18 cellular contexts compared by ENCODE assay signal in the genomic region with DNA sequence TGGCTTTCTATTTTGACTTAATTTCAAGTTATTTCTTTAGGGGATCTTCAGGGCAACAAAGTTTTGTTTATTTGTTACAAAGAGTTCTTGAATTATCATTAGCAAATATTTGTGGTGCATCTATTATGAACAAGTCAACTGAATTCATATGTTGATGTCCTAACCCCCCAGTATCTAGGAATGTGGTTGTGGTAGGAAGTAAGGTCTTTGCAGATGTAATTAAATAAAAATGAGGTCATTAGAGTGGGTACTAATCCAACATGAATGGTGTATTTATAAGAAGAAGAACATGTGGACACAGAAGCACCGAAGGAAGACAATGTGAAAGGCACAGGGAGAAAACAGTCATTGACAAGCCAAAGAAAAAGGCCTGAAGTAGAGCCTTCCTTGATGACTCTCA.
DNase-seq lines count a peak whose midpoint lies in the region; ATAC-seq and TF ChIP-seq lines count a peak whose summit lies in the region.
"Had no signal": no experiment of that assay in that cellular context is flagged by ENCODE, and none has a peak within 500 bp of the region (broad histone marks: within the 10 kb centered on the region; RNA-seq: fewer than 3 reads in every experiment).

No MANE protein-coding gene starts in this region.

- H3K36me3 Mint-ChIP-seq in glutamatergic neuron (ENCODE audit: unreplicated experiment): no peaks in the 10 kb centered on the region
- no peaks in the 10 kb centered on the region for H3K36me3 Mint-ChIP-seq in effector memory CD8-positive, alpha-beta T cell (ENCODE audit: insufficient read depth)
- H3K36me3 Mint-ChIP-seq: CD14-positive monocyte; CD4-positive, alpha-beta memory T cell had no signal

- H3K4me3 ChIP-seq in AG10803 (ENCODE audit: low read length): no peak overlapping the region
- no peak overlapping the region for H3K4me3 ChIP-seq in fibroblast of villous mesenchyme (ENCODE audit: low read depth, low read length)
- H3K4me3 ChIP-seq: A549, BLaER1, HAP-1 had no signal

- no peak overlapping the region for H3K27ac Mint-ChIP-seq in glutamatergic neuron (ENCODE audit: unreplicated experiment)
- no peak overlapping the region for H3K27ac Mint-ChIP-seq in effector memory CD8-positive, alpha-beta T cell
- H3K27ac Mint-ChIP-seq: CD14-positive monocyte; CD4-positive, alpha-beta memory T cell had no signal

- ATAC-seq in HG02973 (IDR thresholded peaks at IDR 0.05; ENCODE audit: unreplicated experiment): no peak
- ATAC-seq in HG03565 (IDR thresholded peaks at IDR 0.05; ENCODE audit: unreplicated experiment): no peak
- ATAC-seq in effector memory CD8-positive, alpha-beta T cell (replicated peaks): no peak
- ATAC-seq: A549, HepG2 had no signal

- H3K4me3 Mint-ChIP-seq in glutamatergic neuron (ENCODE audit: unreplicated experiment): no peak overlapping the region
- no peak overlapping the region for H3K4me3 Mint-ChIP-seq in effector memory CD8-positive, alpha-beta T cell
- H3K4me3 Mint-ChIP-seq: CD14-positive monocyte; CD4-positive, alpha-beta memory T cell had no signal

- H3K4me1 Mint-ChIP-seq in glutamatergic neuron (ENCODE audit: low read depth, unreplicated experiment): no peaks in the 10 kb centered on the region
- H3K4me1 Mint-ChIP-seq in effector memory CD8-positive, alpha-beta T cell (ENCODE audit: low read depth in 2 of 2): no peaks in the 10 kb centered on the region
- H3K4me1 Mint-ChIP-seq: CD14-positive monocyte; CD4-positive, alpha-beta memory T cell had no signal

- TF ChIP-seq CTCF in AG10803 (conservative IDR thresholded peaks at IDR 0.05; ENCODE audit: low read length) (no peak), fibroblast of villous mesenchyme (IDR thresholded peaks at IDR 0.05; ENCODE audit: insufficient read depth, low read depth, low read length) (no peak), glutamatergic neuron (IDR thresholded peaks at IDR 0.05; ENCODE audit: partially characterized antibody, unreplicated experiment) (no peak)

- no peaks in the 10 kb centered on the region for H3K27me3 Mint-ChIP-seq in glutamatergic neuron (ENCODE audit: unreplicated experiment)
- H3K27me3 Mint-ChIP-seq in effector memory CD8-positive, alpha-beta T cell: peaks cover 18 to 27% of the 10 kb centered on the region in 2 donors

- no peaks in the 10 kb centered on the region for H3K9me3 Mint-ChIP-seq in glutamatergic neuron (ENCODE audit: unreplicated experiment)
- no peaks in the 10 kb centered on the region for H3K9me3 Mint-ChIP-seq in effector memory CD8-positive, alpha-beta T cell
- H3K9me3 Mint-ChIP-seq: CD4-positive, alpha-beta memory T cell had no signal

- peak; percentile 61 for DNase-seq in AG10803 (ENCODE audit: low read depth)
- DNase-seq in M059J (ENCODE audit: low read depth): peak; percentile 61
- DNase-seq in astrocyte of the hippocampus (ENCODE audit: low read depth, low spot score): peak; percentile 7
- peak; percentile 29 for DNase-seq in fibroblast of villous mesenchyme (ENCODE audit: low read depth)
- no peak for DNase-seq in glutamatergic neuron
- no peak for DNase-seq in effector memory CD8-positive, alpha-beta T cell
- DNase-seq: CD4-positive, alpha-beta memory T cell; DMS153; DMS79; GF-D8; GOT3 had no signal

Comparison
In these comparisons a context has a peak if more than half of its experiments do, and no peak if none do; other contexts are left out.
1. DNase-seq: peak in AG10803 (single experiment), M059J (single experiment), astrocyte of the hippocampus (single experiment) and fibroblast of villous mesenchyme (single experiment); none in glutamatergic neuron (single experiment) and effector memory CD8-positive, alpha-beta T cell (0 of 3).